In genomic region chr6:52352239-52353008, GRCh38 we compare ENCODE assay signal across 8 cellular contexts. TPM values are rescaled to one million over a fixed set of nuclear protein-coding genes. Genes with fewer than 3 reads are reported as not detected.
A peak's percentile ranks its signal among the peaks of the same experiment; 100 is the strongest.
DNase-seq lines count a peak whose midpoint lies in the region; ATAC-seq and TF ChIP-seq lines count a peak whose summit lies in the region.

No MANE protein-coding gene starts in this region.

- H3K27me3 Mint-ChIP-seq in naive thymus-derived CD8-positive, alpha-beta T cell, result no peaks in the 10 kb centered on the region

- no peak overlapping the region for H3K4me3 Mint-ChIP-seq in naive thymus-derived CD8-positive, alpha-beta T cell

- H3K36me3 Mint-ChIP-seq in naive thymus-derived CD8-positive, alpha-beta T cell, result no peaks in the 10 kb centered on the region

- peak overlapping the region; percentile 2 for H3K4me3 ChIP-seq in coronary artery

- H3K27ac Mint-ChIP-seq in naive thymus-derived CD8-positive, alpha-beta T cell, result peak overlapping the region in 7 of 10 donors; percentile 11 to 67 (median 54)

- ATAC-seq in GM19351 (IDR thresholded peaks at IDR 0.05; ENCODE audit: unreplicated experiment) (peak; percentile 85), HG03196 (IDR thresholded peaks at IDR 0.05; ENCODE audit: unreplicated experiment) (peak; percentile 90)
- ATAC-seq in naive thymus-derived CD8-positive, alpha-beta T cell, result peak in 1 of 2 donors; percentile 30

- H3K9me3 Mint-ChIP-seq in naive thymus-derived CD8-positive, alpha-beta T cell, result no peaks in the 10 kb centered on the region

- peaks cover 23 to 31% (median 27%) of the 10 kb centered on the region in 4 donors for H3K4me1 Mint-ChIP-seq in naive thymus-derived CD8-positive, alpha-beta T cell

- DNase-seq in DMS 273 treated with DMSO at 0.1 percent for 48 hours (lab: John Stamatoyannopoulos, UW) (peak; percentile 20), NOMO-1 treated with dmso at 0.1 percent for 144 hours (lab: John Stamatoyannopoulos, UW; ENCODE audit: unreplicated experiment) (peak; percentile 92), coronary artery (ENCODE audit: low spot score) (no peak), occipital lobe (lab: John Stamatoyannopoulos, UW) (no peak), activated gamma-delta T cell (lab: John Stamatoyannopoulos, UW) (no peak)
- DNase-seq in naive thymus-derived CD8-positive, alpha-beta T cell, result no peak

- POLR2A ChIA-PET in naive thymus-derived CD8-positive, alpha-beta T cell (lab: Charles Lee), result interaction anchor here (0.8 to 1.4 kb wide), 6 partner anchors 9 to 45 kb away, joined by 3 to 5 read pairs (median 3); partner anchors contain the start of gene PAQR8

- TF ChIP-seq CTCF in coronary artery (IDR thresholded peaks at IDR 0.05), result no peak

- H3K27ac ChIP-seq in coronary artery, result peak overlapping the region in 1 of 2 donors; percentile 3

RNA-seq across cellular contexts. Expression of gene PAQR8, which starts 9.5 kb away (rescaled TPM):
- 10 to 100 TPM; 28.9 to 31.7 TPM for total RNA-seq in naive thymus-derived CD8-positive, alpha-beta T cell
- 10 to 100 TPM; 14.3 to 35.0 (median 30.6) TPM for polyA plus RNA-seq in naive thymus-derived CD8-positive, alpha-beta T cell
- total RNA-seq in occipital lobe, result 12.8 TPM

Comparison
In these comparisons a context has a peak if more than half of its experiments do, and no peak if none do; other contexts are left out.
1. DNase-seq: peak in DMS 273 treated with DMSO at 0.1 percent for 48 hours (single experiment) and NOMO-1 treated with dmso at 0.1 percent for 144 hours (single experiment); none in coronary artery (single experiment), naive thymus-derived CD8-positive, alpha-beta T cell (0 of 10), occipital lobe (single experiment) and activated gamma-delta T cell (single experiment).